13 cellular contexts compared by ENCODE assay signal in the genomic region with DNA sequence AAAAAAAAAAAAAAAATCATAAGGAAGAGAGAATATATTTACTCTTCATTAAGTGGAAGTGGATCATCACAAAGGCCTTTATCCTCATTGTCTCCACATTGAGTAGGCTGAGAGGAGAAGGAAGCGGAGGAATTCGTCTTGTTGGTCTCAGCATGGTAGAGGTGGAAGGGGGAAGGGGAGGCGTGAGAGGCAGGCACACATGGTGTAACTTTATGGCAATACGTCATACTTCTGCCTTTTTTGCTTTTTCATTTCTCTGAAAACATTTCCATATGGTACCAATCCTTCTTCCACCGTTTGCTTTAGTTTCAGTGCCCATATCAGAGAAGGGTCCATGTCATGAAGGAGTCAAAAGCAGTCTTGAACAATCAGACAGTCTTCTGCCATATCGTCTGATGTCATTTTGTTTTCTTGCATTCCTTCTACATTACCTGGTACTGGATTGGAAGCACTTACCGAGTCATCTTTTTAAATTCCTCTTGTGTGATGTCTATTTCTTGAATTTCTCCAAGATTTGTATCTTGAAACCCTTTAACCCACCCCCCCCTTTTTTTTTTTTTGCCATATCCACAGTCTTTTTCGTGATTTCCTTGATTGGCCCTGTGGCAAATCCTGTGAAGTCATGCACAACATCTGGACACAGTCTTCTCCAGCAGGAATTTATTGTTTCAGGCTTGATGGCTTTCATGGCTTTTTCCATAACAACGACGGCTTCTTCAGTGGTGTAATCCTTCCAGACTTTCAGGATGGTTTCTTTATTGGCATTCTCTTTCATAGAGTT. TPM values are rescaled to one million over a fixed set of nuclear protein-coding genes. Genes with fewer than 3 reads are reported as not detected.
A peak's percentile ranks its signal among the peaks of the same experiment; 100 is the strongest.
DNase-seq lines count a peak whose midpoint lies in the region; ATAC-seq, FAIRE-seq and TF ChIP-seq lines count a peak whose summit lies in the region.
"Had no signal": no experiment of that assay in that cellular context is flagged by ENCODE, and none has a peak within 500 bp of the region (broad histone marks: within the 10 kb centered on the region; RNA-seq: fewer than 3 reads in every experiment).

No MANE protein-coding gene starts in this region.

- no peak for DNase-seq in AG04449 (ENCODE audit: low read depth, low spot score)
- DNase-seq in HCEC 1CT: peak; percentile 69
- DNase-seq in amniotic stem cell (lab: John Stamatoyannopoulos, UW): peak; percentile 58
- no peak for DNase-seq in keratinocyte (ENCODE audit: low read depth, low spot score)
- DNase-seq in GM20000 (ENCODE audit: low spot score): no peak
- DNase-seq in left lobe of liver (ENCODE audit: low spot score): no peak
- no peak for DNase-seq in stomach
- DNase-seq in substantia nigra (lab: John Stamatoyannopoulos, UW): no peak
- DNase-seq: left lung, MG63, NCI-H82 had no signal

- no peak for TF ChIP-seq CTCF in AG04449 (IDR thresholded peaks at IDR 0.05; ENCODE audit: insufficient read depth, low read length, missing control alignments)
- no peak for TF ChIP-seq CTCF in keratinocyte (optimal IDR thresholded peaks at IDR 0.05 in 1 of 3, IDR thresholded peaks at IDR 0.05 in 1 of 3, conservative IDR thresholded peaks at IDR 0.05 in 1 of 3; ENCODE audit: extremely low read depth in 1 of 3, insufficient read depth in 2 of 3, low read length in 3 of 3)
- TF ChIP-seq CTCF in GM20000 (IDR thresholded peaks at IDR 0.05; ENCODE audit: extremely low read depth, missing control alignments): no peak
- no peak for TF ChIP-seq CTCF in stomach (IDR thresholded peaks at IDR 0.05)

- H3K4me1 ChIP-seq in keratinocyte (ENCODE audit: control insufficient read depth, extremely low read depth, insufficient read depth, low read length) (peaks cover 3% of the 10 kb centered on the region), stomach (peaks cover 0 to 48% (median 17%) of the 10 kb centered on the region in 4 donors)
- H3K4me1 ChIP-seq: left lung had no signal

- TF ChIP-seq EP300 in stomach (IDR thresholded peaks at IDR 0.05): no peak

- H4K20me1 ChIP-seq in keratinocyte (ENCODE audit: control insufficient read depth, extremely low read depth, insufficient read depth, low read length): no peaks in the 10 kb centered on the region

- no peaks in the 10 kb centered on the region for H3K36me3 ChIP-seq in keratinocyte (ENCODE audit: control insufficient read depth in 2 of 2, extremely low read depth in 1 of 2, insufficient read depth in 2 of 2, low read length in 2 of 2)
- no peaks in the 10 kb centered on the region for H3K36me3 ChIP-seq in stomach
- H3K36me3 ChIP-seq: left lung, MG63 had no signal

- dilution Hi-C loops in keratinocyte (cut with MboI; ENCODE audit: extremely low pct_ligation_motif_present, low sequenced_read_pairs): no loop called here

- H3K9me3 ChIP-seq in keratinocyte (ENCODE audit: control insufficient read depth, low read depth, low read length) (no peaks in the 10 kb centered on the region), stomach (no peaks in the 10 kb centered on the region)
- H3K9me3 ChIP-seq: left lung, MG63 had no signal

- no peak for ATAC-seq in left lobe of liver
- ATAC-seq: left lung had no signal

- WGBS in stomach, 5 donors: 78 to 89% (median 81%) methylated on average over 10 of the region's 10 CpGs

- H3K9me1 ChIP-seq in keratinocyte (ENCODE audit: control insufficient read depth, extremely low read depth, insufficient read depth, low read length): no peaks in the 10 kb centered on the region

- intact Hi-C loops in stomach (cut with DNase I; ENCODE audit: low total_unique reads): no loop called here

- peak; percentile 70 for FAIRE-seq in keratinocyte (lab: Jason Lieb, UNC)

- TF ChIP-seq POLR2A in stomach (IDR thresholded peaks at IDR 0.05): no peak

- CTCF ChIA-PET in AG04449 (lab: Yijun Ruan, JAX): interaction anchor here (1.0 to 6.8 kb wide), 4 partner anchors 13 to 649 kb away, joined by 3 to 183 read pairs (median 4); no protein-coding TSS in a partner anchor

- no peaks in the 10 kb centered on the region for H3K27me3 ChIP-seq in keratinocyte (ENCODE audit: control insufficient read depth, extremely low read depth, insufficient read depth, low read length)
- H3K27me3 ChIP-seq in stomach: no peaks in the 10 kb centered on the region
- H3K27me3 ChIP-seq: left lung, MG63 had no signal

- no peaks in the 10 kb centered on the region for H3K79me2 ChIP-seq in keratinocyte (ENCODE audit: control insufficient read depth, insufficient read depth, low read length)

- H3K4me2 ChIP-seq in keratinocyte (ENCODE audit: control insufficient read depth, extremely low read depth, insufficient read depth, low read depth, low read length): no peak overlapping the region

- H3K27ac ChIP-seq in keratinocyte (ENCODE audit: control insufficient read depth, insufficient read depth, low read length): no peak overlapping the region
- H3K27ac ChIP-seq in stomach: no peak overlapping the region
- H3K27ac ChIP-seq in substantia nigra (ENCODE audit: low read depth, low read length, poor library complexity, severe bottlenecking): no peak overlapping the region
- H3K27ac ChIP-seq: C4-2B, left lung, parathyroid adenoma had no signal

- no peak overlapping the region for H3K9ac ChIP-seq in keratinocyte (ENCODE audit: control insufficient read depth, extremely low read depth, insufficient read depth, low read length)
- H3K9ac ChIP-seq: parathyroid adenoma had no signal

- H2AFZ ChIP-seq in keratinocyte (ENCODE audit: control insufficient read depth, low read length): no peak overlapping the region
- H2AFZ ChIP-seq: parathyroid adenoma had no signal

- POLR2A ChIA-PET in AG04449 (lab: Yijun Ruan, JAX): no interaction called here

- peak overlapping the region; percentile 10; the same call in 1 of the 2 replicates for H3K4me3 ChIP-seq in AG04449 (ENCODE audit: low read depth, low read length)
- no peak overlapping the region for H3K4me3 ChIP-seq in keratinocyte (ENCODE audit: control insufficient read depth in 2 of 3, extremely low read depth in 1 of 3, insufficient read depth in 2 of 3, low read depth in 1 of 3, low read length in 3 of 3)
- H3K4me3 ChIP-seq in stomach: no peak overlapping the region
- H3K4me3 ChIP-seq: left lung, MG63 had no signal

RNA-seq across cellular contexts. Expression of gene FUT8, which starts 8.9 kb away (rescaled TPM):
- polyA plus RNA-seq in keratinocyte (8.8 to 15.0 TPM (median 12.5 TPM) in 3 replicates), stomach (10 to 100 TPM; 17.4 to 24.3 (median 20.0) TPM)
- polyA plus RNA-seq in keratinocyte (2011; ENCODE audit: low read depth): 6.1 TPM
- 4.9 and 7.5 TPM in 2 replicates for polyA plus RNA-seq in keratinocyte (2011; cell fraction: cytosol; rRNA removed)
- polyA plus RNA-seq in keratinocyte (2011; cell fraction: nucleus; rRNA removed): 8.8 and 10.0 TPM in 2 replicates
- 4.1 and 11.2 TPM in 2 replicates for polyA plus RNA-seq in keratinocyte (2012; ENCODE audit: low replicate concordance)
- 6.1 to 22.3 TPM (median 16.9 TPM) in 3 replicates for polyA minus RNA-seq in keratinocyte
- 6.1 TPM for polyA minus RNA-seq in keratinocyte (2011; cell fraction: cytosol; rRNA and poly(A)+ RNA removed)
- 9.9 and 21.5 TPM in 2 replicates for polyA minus RNA-seq in keratinocyte (2011; cell fraction: nucleus; rRNA and poly(A)+ RNA removed)
- total RNA-seq in left lobe of liver (3.8 TPM), stomach (100 to 1,000 TPM in 2 of 5 donors, 10 to 100 TPM in 3; 25.5 to 175 (median 95.5) TPM)

Comparison
In these comparisons a context has a peak if more than half of its experiments do, and no peak if none do; other contexts are left out.
1. DNase-seq: peak in HCEC 1CT (single experiment) and amniotic stem cell (single experiment); none in AG04449 (single experiment), keratinocyte (single experiment), GM20000 (single experiment), left lobe of liver (single experiment), stomach (single experiment) and substantia nigra (0 of 49).